ENCODE assay signal across 8 cellular contexts in the genomic region with DNA sequence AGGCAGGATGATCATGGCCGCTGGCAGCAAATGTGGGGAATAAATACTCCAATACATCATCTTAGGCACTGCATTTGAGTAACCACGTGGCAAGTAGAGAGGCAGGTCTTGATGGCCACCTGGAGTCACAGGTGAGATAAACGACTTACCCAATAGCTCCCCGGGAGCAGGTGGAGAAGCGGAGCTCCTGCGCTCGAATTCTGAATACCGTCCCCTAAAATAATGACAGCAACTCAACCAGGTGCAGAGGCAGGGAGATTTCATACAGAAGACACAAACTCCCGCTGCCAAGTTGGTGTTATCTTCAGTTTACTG. TPM values are rescaled to one million over a fixed set of nuclear protein-coding genes. Genes with fewer than 3 reads are reported as not detected.
DNase-seq lines count a peak whose midpoint lies in the region; ATAC-seq and TF ChIP-seq lines count a peak whose summit lies in the region.

No MANE protein-coding gene starts in this region.

- POLR2A ChIA-PET in activated CD8-positive, alpha-beta T cell treated with anti-CD3 and anti-CD28 coated beads for 36 hours (lab: Charles Lee), result interaction anchor here (1.0 to 15.1 kb wide), 11 partner anchors 9 to 1149 kb away, joined by 3 to 264 read pairs (median 6); partner anchors contain the start of genes LPXN, RTN4RL2, SLC43A1 and TNKS1BP1

- CTCF ChIA-PET in activated CD8-positive, alpha-beta memory T cell treated with anti-CD3 and anti-CD28 coated beads, Interleukin-2, amount 10 ng/mL, durations not matched to agents 7 days and 5 days (lab: Charles Lee), result interaction anchor here (1.0 to 2.5 kb wide), 5 partner anchors 14 to 101 kb away, joined by 3 to 20 read pairs (median 4); partner anchors contain the start of gene SLC43A1
- CTCF ChIA-PET in activated CD8-positive, alpha-beta T cell treated with anti-CD3 and anti-CD28 coated beads for 36 hours (lab: Charles Lee), result interaction anchor here (1.0 to 7.1 kb wide), 7 partner anchors 20 to 104 kb away, joined by 3 to 84 read pairs (median 4); partner anchors contain the start of gene TIMM10

- no peaks in the 10 kb centered on the region for H3K9me3 ChIP-seq in gastroesophageal sphincter

- H3K4me3 Mint-ChIP-seq in activated CD8-positive, alpha-beta memory T cell treated with anti-CD3 and anti-CD28 coated beads, Interleukin-2, amount 10 ng/mL, durations not matched to agents 7 days and 5 days, result peak overlapping the region; percentile 85
- peak overlapping the region; percentile 92 for H3K4me3 Mint-ChIP-seq in activated CD8-positive, alpha-beta T cell treated with anti-CD3 and anti-CD28 coated beads for 36 hours

- peak overlapping the region; percentile 96 to 99 (median 98) for H3K27ac ChIP-seq in gastroesophageal sphincter

- DNase-seq in activated CD8-positive, alpha-beta memory T cell treated with anti-CD3 and anti-CD28 coated beads, Interleukin-2, amount 10 ng/mL, durations not matched to agents 7 days and 5 days, result no peak
- no peak for DNase-seq in activated CD8-positive, alpha-beta memory T cell treated with anti-CD3 and anti-CD28 coated beads, Interleukin-2, amount 50 U/mL, for 48 hours
- DNase-seq in activated CD8-positive, alpha-beta T cell treated with anti-CD3 and anti-CD28 coated beads for 36 hours, result peak; percentile 35
- peak; percentile 25 for DNase-seq in stimulated activated CD4-positive, alpha-beta T cell treated with anti-CD3 and anti-CD28 coated beads, Interleukin-1b, Interleukin-23, amount 100 ng/mL, for 48 hours
- DNase-seq in NCI-H526 (lab: John Stamatoyannopoulos, UW), result no peak

- ATAC-seq in activated CD8-positive, alpha-beta memory T cell treated with anti-CD3 and anti-CD28 coated beads, Interleukin-2, amount 10 ng/mL, durations not matched to agents 7 days and 5 days, result no peak
- ATAC-seq in activated CD8-positive, alpha-beta T cell treated with anti-CD3 and anti-CD28 coated beads for 36 hours, result no peak
- ATAC-seq in gastroesophageal sphincter (no peak), HG02798 (IDR thresholded peaks at IDR 0.05; ENCODE audit: poor library complexity, unreplicated experiment) (no peak), HG02981 (IDR thresholded peaks at IDR 0.05; ENCODE audit: unreplicated experiment) (no peak)

- H3K27me3 Mint-ChIP-seq in activated CD8-positive, alpha-beta memory T cell treated with anti-CD3 and anti-CD28 coated beads, Interleukin-2, amount 10 ng/mL, durations not matched to agents 7 days and 5 days, result peaks cover 8% of the 10 kb centered on the region
- no peaks in the 10 kb centered on the region for H3K27me3 Mint-ChIP-seq in activated CD8-positive, alpha-beta T cell treated with anti-CD3 and anti-CD28 coated beads for 36 hours

- peaks cover 55% of the 10 kb centered on the region for H3K4me1 Mint-ChIP-seq in activated CD8-positive, alpha-beta memory T cell treated with anti-CD3 and anti-CD28 coated beads, Interleukin-2, amount 10 ng/mL, durations not matched to agents 7 days and 5 days
- H3K4me1 Mint-ChIP-seq in activated CD8-positive, alpha-beta T cell treated with anti-CD3 and anti-CD28 coated beads for 36 hours (ENCODE audit: low read depth), result peaks cover 38% of the 10 kb centered on the region

- TF ChIP-seq EP300 in gastroesophageal sphincter (IDR thresholded peaks at IDR 0.05), result no peak

- TF ChIP-seq POLR2A in gastroesophageal sphincter (IDR thresholded peaks at IDR 0.05), result no peak

- H3K4me3 ChIP-seq in gastroesophageal sphincter, result peak overlapping the region; percentile 59 to 66

- intact Hi-C loops in activated CD8-positive, alpha-beta T cell treated with anti-CD3 and anti-CD28 coated beads for 36 hours (cut with micrococcal nuclease), result no loop called here

- 19 to 36% methylated on average over 7 to 9 of the region's 9 CpGs for WGBS in gastroesophageal sphincter (ENCODE audit: low coverage in 1 of 2), 2 donors

- H3K36me3 ChIP-seq in gastroesophageal sphincter, result peaks cover 0 to 23% of the 10 kb centered on the region in 2 donors

- no peaks in the 10 kb centered on the region for H3K27me3 ChIP-seq in gastroesophageal sphincter

- H3K36me3 Mint-ChIP-seq in activated CD8-positive, alpha-beta memory T cell treated with anti-CD3 and anti-CD28 coated beads, Interleukin-2, amount 10 ng/mL, durations not matched to agents 7 days and 5 days, result peaks cover 45% of the 10 kb centered on the region
- H3K36me3 Mint-ChIP-seq in activated CD8-positive, alpha-beta T cell treated with anti-CD3 and anti-CD28 coated beads for 36 hours (ENCODE audit: low read depth), result peaks cover 58% of the 10 kb centered on the region

- H3K9me3 Mint-ChIP-seq in activated CD8-positive, alpha-beta memory T cell treated with anti-CD3 and anti-CD28 coated beads, Interleukin-2, amount 10 ng/mL, durations not matched to agents 7 days and 5 days (ENCODE audit: low read depth), result no peaks in the 10 kb centered on the region
- H3K9me3 Mint-ChIP-seq in activated CD8-positive, alpha-beta T cell treated with anti-CD3 and anti-CD28 coated beads for 36 hours, result no peaks in the 10 kb centered on the region

- peaks cover 18 to 81% (median 45%) of the 10 kb centered on the region in 3 donors for H3K4me1 ChIP-seq in gastroesophageal sphincter

- H3K27ac Mint-ChIP-seq in activated CD8-positive, alpha-beta memory T cell treated with anti-CD3 and anti-CD28 coated beads, Interleukin-2, amount 10 ng/mL, durations not matched to agents 7 days and 5 days, result peak overlapping the region; percentile 85
- H3K27ac Mint-ChIP-seq in activated CD8-positive, alpha-beta T cell treated with anti-CD3 and anti-CD28 coated beads for 36 hours, result peak overlapping the region; percentile 95

- TF ChIP-seq CTCF in activated CD8-positive, alpha-beta T cell treated with anti-CD3 and anti-CD28 coated beads for 36 hours (IDR thresholded peaks at IDR 0.05), result no peak
- no peak for TF ChIP-seq CTCF in gastroesophageal sphincter (IDR thresholded peaks at IDR 0.05)

RNA-seq across cellular contexts. Expression of gene SLC43A3, which starts 0.5 kb away (rescaled TPM):
- 100 to 1,000 TPM; 106 to 117 TPM for total RNA-seq in activated CD8-positive, alpha-beta memory T cell treated with anti-CD3 and anti-CD28 coated beads, Interleukin-2, amount 10 ng/mL, durations not matched to agents 7 days and 5 days
- total RNA-seq in activated CD8-positive, alpha-beta T cell treated with anti-CD3 and anti-CD28 coated beads for 36 hours, result 100 to 1,000 TPM; 294 to 300 TPM
- total RNA-seq in gastroesophageal sphincter, result 10 to 100 TPM; 40.9 to 75.9 (median 60.0) TPM

RNA-seq across cellular contexts. Expression of gene RTN4RL2, which starts 33.9 kb away (rescaled TPM):
- not detected for total RNA-seq in activated CD8-positive, alpha-beta memory T cell treated with anti-CD3 and anti-CD28 coated beads, Interleukin-2, amount 10 ng/mL, durations not matched to agents 7 days and 5 days
- total RNA-seq in activated CD8-positive, alpha-beta T cell treated with anti-CD3 and anti-CD28 coated beads for 36 hours, result under 1 TPM; 0.23 to 0.27 TPM
- total RNA-seq in gastroesophageal sphincter, result 1 to 10 TPM in 1 of 4 donors, under 1 TPM in 2, not detected in 1; 0.12 to 2.3 (median 0.27) TPM

RNA-seq across cellular contexts. Expression of gene PRG2, which starts 35.9 kb away (rescaled TPM):
- under 1 TPM; 0.59 to 0.79 TPM for total RNA-seq in activated CD8-positive, alpha-beta memory T cell treated with anti-CD3 and anti-CD28 coated beads, Interleukin-2, amount 10 ng/mL, durations not matched to agents 7 days and 5 days
- 1 to 10 TPM in 1 of 2 experiments, under 1 TPM in 1; 0.43 to 2.3 TPM for total RNA-seq in activated CD8-positive, alpha-beta T cell treated with anti-CD3 and anti-CD28 coated beads for 36 hours
- not detected for total RNA-seq in gastroesophageal sphincter

RNA-seq across cellular contexts. Expression of gene PRG3, which starts 45.4 kb away (rescaled TPM):
- not detected for total RNA-seq in activated CD8-positive, alpha-beta memory T cell treated with anti-CD3 and anti-CD28 coated beads, Interleukin-2, amount 10 ng/mL, durations not matched to agents 7 days and 5 days
- not detected for total RNA-seq in activated CD8-positive, alpha-beta T cell treated with anti-CD3 and anti-CD28 coated beads for 36 hours
- total RNA-seq in gastroesophageal sphincter, result not detected

Comparison
In these comparisons a context has a peak if more than half of its experiments do, and no peak if none do; other contexts are left out.
1. DNase-seq: peak in activated CD8-positive, alpha-beta T cell treated with anti-CD3 and anti-CD28 coated beads for 36 hours (single experiment) and stimulated activated CD4-positive, alpha-beta T cell treated with anti-CD3 and anti-CD28 coated beads, Interleukin-1b, Interleukin-23, amount 100 ng/mL, for 48 hours (single experiment); none in activated CD8-positive, alpha-beta memory T cell treated with anti-CD3 and anti-CD28 coated beads, Interleukin-2, amount 10 ng/mL, durations not matched to agents 7 days and 5 days (single experiment), activated CD8-positive, alpha-beta memory T cell treated with anti-CD3 and anti-CD28 coated beads, Interleukin-2, amount 50 U/mL, for 48 hours (single experiment) and NCI-H526 (0 of 2).